29 cellular contexts compared by ENCODE assay signal in genomic region chr3:335250-335649, GRCh38.
"Had no signal": no experiment of that assay in that cellular context is flagged by ENCODE, and none has a peak within 500 bp of the region (broad histone marks: within the 10 kb centered on the region; RNA-seq: fewer than 3 reads in every experiment).

No MANE protein-coding gene starts in this region.

- H3K4me1 ChIP-seq: esophagus squamous epithelium, heart right ventricle, left lung, prostate gland, right atrium auricular region, suprapubic skin, transverse colon, upper lobe of right lung, vagina had no signal

- H3K4me1 Mint-ChIP-seq: mesothelial cell of epicardium; stimulated activated naive CD8-positive, alpha-beta T cell treated with anti-CD3 and anti-CD28 coated beads, Interleukin-15, amount 100 ng/mL, for 72 hours had no signal

- H3K36me3 Mint-ChIP-seq: mesothelial cell of epicardium; naive B cell; natural killer cell treated with Interleukin-12 subunit alpha and Interleukin-12 subunit beta and Interleukin-15 and Interleukin-18, amount 100 ng/mL, for 72 hours had no signal

- H3K9me3 ChIP-seq: esophagus squamous epithelium, heart right ventricle, left lung, mucosa of descending colon, prostate gland, right atrium auricular region, suprapubic skin, transverse colon, upper lobe of right lung, vagina had no signal

- DNase-seq: effector memory CD8-positive, alpha-beta T cell; erythroblast; esophagus squamous epithelium; foreskin melanocyte; glutamatergic neuron; heart right ventricle; hippocampal formation; left cardiac atrium; left lung; mesenchymal stem cell; mucosa of descending colon; naive B cell; stimulated activated CD4-positive, alpha-beta T cell treated with anti-CD3 and anti-CD28 coated beads, Interleukin-12 subunit alpha, Interleukin-12 subunit beta, amount 100 ng/mL, for 4 hours; stimulated activated CD4-positive, alpha-beta T cell treated with anti-CD3 and anti-CD28 coated beads, Interleukin-1b, Interleukin-23, amount 100 ng/mL, for 48 hours; stimulated activated CD4-positive, alpha-beta T cell treated with anti-CD3 and anti-CD28 coated beads, Interleukin-4, amount 100 ng/mL, for 1 hour; stimulated activated CD8-positive, alpha-beta memory T cell treated with anti-CD3 and anti-CD28 coated beads, Interleukin-4, amount 100 ng/mL, for 48 hours; stimulated activated naive CD4-positive, alpha-beta T cell; stimulated activated naive CD8-positive, alpha-beta T cell treated with anti-CD3 and anti-CD28 coated beads, Interleukin-15, amount 100 ng/mL, for 72 hours; transverse colon; upper lobe of right lung had no signal

- H3K27ac ChIP-seq: esophagus squamous epithelium, heart right ventricle, left lung, prostate gland, right atrium auricular region, suprapubic skin, transverse colon, upper lobe of right lung, vagina had no signal

- H3K4me3 Mint-ChIP-seq: effector memory CD8-positive, alpha-beta T cell; mesothelial cell of epicardium; naive B cell; natural killer cell treated with Interleukin-12 subunit alpha and Interleukin-12 subunit beta and Interleukin-15 and Interleukin-18, amount 100 ng/mL, for 72 hours; neural crest cell; stimulated activated naive CD8-positive, alpha-beta T cell treated with anti-CD3 and anti-CD28 coated beads, Interleukin-15, amount 100 ng/mL, for 72 hours had no signal

- H3K27me3 ChIP-seq: esophagus squamous epithelium, heart right ventricle, left lung, right atrium auricular region, suprapubic skin, transverse colon, upper lobe of right lung, vagina had no signal

- H3K27ac Mint-ChIP-seq: effector memory CD8-positive, alpha-beta T cell; mesothelial cell of epicardium; natural killer cell treated with Interleukin-12 subunit alpha and Interleukin-12 subunit beta and Interleukin-15 and Interleukin-18, amount 100 ng/mL, for 72 hours; stimulated activated naive CD8-positive, alpha-beta T cell treated with anti-CD3 and anti-CD28 coated beads, Interleukin-15, amount 100 ng/mL, for 72 hours had no signal

- H3K27me3 Mint-ChIP-seq: effector memory CD8-positive, alpha-beta T cell; naive B cell; natural killer cell treated with Interleukin-12 subunit alpha and Interleukin-12 subunit beta and Interleukin-15 and Interleukin-18, amount 100 ng/mL, for 72 hours; stimulated activated naive CD8-positive, alpha-beta T cell treated with anti-CD3 and anti-CD28 coated beads, Interleukin-15, amount 100 ng/mL, for 72 hours had no signal

- H3K36me3 ChIP-seq: esophagus squamous epithelium, heart right ventricle, left lung, prostate gland, right atrium auricular region, suprapubic skin, transverse colon, upper lobe of right lung, vagina had no signal

- H3K9me3 Mint-ChIP-seq: effector memory CD8-positive, alpha-beta T cell; mesothelial cell of epicardium; stimulated activated naive CD8-positive, alpha-beta T cell treated with anti-CD3 and anti-CD28 coated beads, Interleukin-15, amount 100 ng/mL, for 72 hours had no signal

- H3K4me2 ChIP-seq: smooth muscle cell had no signal

- H3K4me3 ChIP-seq: esophagus squamous epithelium, heart right ventricle, left lung, mucosa of descending colon, prostate gland, right atrium auricular region, smooth muscle cell, suprapubic skin, transverse colon, upper lobe of right lung, vagina had no signal

- ATAC-seq: effector memory CD8-positive, alpha-beta T cell; heart right ventricle; left cardiac atrium; left lung; mucosa of descending colon; natural killer cell treated with Interleukin-12 subunit alpha and Interleukin-12 subunit beta and Interleukin-15 and Interleukin-18, amount 100 ng/mL, for 72 hours; sciatic nerve; stimulated activated naive CD8-positive, alpha-beta T cell treated with anti-CD3 and anti-CD28 coated beads, Interleukin-15, amount 100 ng/mL, for 72 hours; upper lobe of right lung had no signal
